In genomic region chr14:33052899-33053400, GRCh38 we compare ENCODE assay signal across 20 cellular contexts.
DNase-seq lines count a peak whose midpoint lies in the region; ATAC-seq and TF ChIP-seq lines count a peak whose summit lies in the region.
"Had no signal": no experiment of that assay in that cellular context is flagged by ENCODE, and none has a peak within 500 bp of the region (broad histone marks: within the 10 kb centered on the region; RNA-seq: fewer than 3 reads in every experiment).

No MANE protein-coding gene starts in this region.

- peak; percentile 78 for DNase-seq in DMS53 (lab: John Stamatoyannopoulos, UW)
- peak; percentile 71 for DNase-seq in NCI-H1436 treated with DMSO at 0.1 percent for 48 hours (lab: John Stamatoyannopoulos, UW)
- DNase-seq in NCI-H2227 treated with DMSO at 0.1 percent for 48 hours (lab: John Stamatoyannopoulos, UW), result peak; percentile 86
- peak; percentile 100 for DNase-seq in SHP77 treated with DMSO at 0.1 percent for 48 hours (lab: John Stamatoyannopoulos, UW)
- no peak for DNase-seq in activated T-helper 2 cell treated with anti-CD3 and anti-CD28 coated beads, Interferon-gamma antibody, Interleukin-2, Interleukin-4, amounts not matched to agents 10 μg/mL and 5 μg/mL and 100 μg/mL, durations not matched to agents 14 hours and 24 hours and 36 hours (ENCODE audit: low spot score)
- DNase-seq in glutamatergic neuron, result no peak
- no peak for DNase-seq in left cardiac atrium
- DNase-seq: activated CD4-positive, alpha-beta T cell treated with anti-CD3 and anti-CD28 coated beads for 36 hours; activated naive CD4-positive, alpha-beta T cell treated with anti-CD3 and anti-CD28 coated beads, Interleukin-2, amount 10 ng/mL, durations not matched to agents 7 days and 5 days; activated T-cell treated with anti-CD3 and anti-CD28 coated beads, Interleukin-2, amount 50 U/mL, for 72 hours; amygdala; colonic mucosa; endodermal cell; kidney; PC-9; psoas muscle; substantia nigra; T-cell had no signal

- no peak overlapping the region for H3K4me3 Mint-ChIP-seq in activated T-helper 2 cell treated with anti-CD3 and anti-CD28 coated beads, Interferon-gamma antibody, Interleukin-2, Interleukin-4, amounts not matched to agents 10 μg/mL and 5 μg/mL and 100 μg/mL, durations not matched to agents 14 hours and 24 hours and 36 hours (ENCODE audit: low read depth)
- no peak overlapping the region for H3K4me3 Mint-ChIP-seq in glutamatergic neuron (ENCODE audit: unreplicated experiment)
- H3K4me3 Mint-ChIP-seq: activated CD4-positive, alpha-beta T cell treated with anti-CD3 and anti-CD28 coated beads for 36 hours; activated naive CD4-positive, alpha-beta T cell treated with anti-CD3 and anti-CD28 coated beads, Interleukin-2, amount 10 ng/mL, durations not matched to agents 7 days and 5 days; activated T-cell treated with anti-CD3 and anti-CD28 coated beads, Interleukin-2, amount 50 U/mL, for 72 hours; endodermal cell; GM23338; T-cell had no signal

- no peaks in the 10 kb centered on the region for H3K27me3 Mint-ChIP-seq in activated T-helper 2 cell treated with anti-CD3 and anti-CD28 coated beads, Interferon-gamma antibody, Interleukin-2, Interleukin-4, amounts not matched to agents 10 μg/mL and 5 μg/mL and 100 μg/mL, durations not matched to agents 14 hours and 24 hours and 36 hours (ENCODE audit: low read depth)
- no peaks in the 10 kb centered on the region for H3K27me3 Mint-ChIP-seq in glutamatergic neuron (ENCODE audit: unreplicated experiment)
- H3K27me3 Mint-ChIP-seq: activated CD4-positive, alpha-beta T cell treated with anti-CD3 and anti-CD28 coated beads for 36 hours; activated naive CD4-positive, alpha-beta T cell treated with anti-CD3 and anti-CD28 coated beads, Interleukin-2, amount 10 ng/mL, durations not matched to agents 7 days and 5 days; T-cell had no signal

- no peak for TF ChIP-seq CTCF in glutamatergic neuron (IDR thresholded peaks at IDR 0.05; ENCODE audit: partially characterized antibody, unreplicated experiment)

- intact Hi-C loops in activated T-helper 2 cell treated with anti-CD3 and anti-CD28 coated beads, Interferon-gamma antibody, Interleukin-2, Interleukin-4, amounts not matched to agents 10 μg/mL and 5 μg/mL and 100 μg/mL, durations not matched to agents 14 hours and 24 hours and 36 hours (cut with micrococcal nuclease), result no loop called here
- intact Hi-C loops in left cardiac atrium (cut with DNase I), result no loop called here

- ATAC-seq in HG03521 (IDR thresholded peaks at IDR 0.05; ENCODE audit: unreplicated experiment), result no peak
- ATAC-seq in left cardiac atrium, result no peak
- ATAC-seq: activated CD4-positive, alpha-beta T cell treated with anti-CD3 and anti-CD28 coated beads for 36 hours; activated T-cell treated with anti-CD3 and anti-CD28 coated beads, Interleukin-2, amount 50 U/mL, for 72 hours; GM23338; psoas muscle; T-cell had no signal

- H3K36me3 Mint-ChIP-seq in activated T-helper 2 cell treated with anti-CD3 and anti-CD28 coated beads, Interferon-gamma antibody, Interleukin-2, Interleukin-4, amounts not matched to agents 10 μg/mL and 5 μg/mL and 100 μg/mL, durations not matched to agents 14 hours and 24 hours and 36 hours (ENCODE audit: low read depth), result no peaks in the 10 kb centered on the region
- H3K36me3 Mint-ChIP-seq in glutamatergic neuron (ENCODE audit: unreplicated experiment), result no peaks in the 10 kb centered on the region
- H3K36me3 Mint-ChIP-seq: activated naive CD4-positive, alpha-beta T cell treated with anti-CD3 and anti-CD28 coated beads, Interleukin-2, amount 10 ng/mL, durations not matched to agents 7 days and 5 days; T-cell had no signal

- H3K27ac Mint-ChIP-seq in activated T-helper 2 cell treated with anti-CD3 and anti-CD28 coated beads, Interferon-gamma antibody, Interleukin-2, Interleukin-4, amounts not matched to agents 10 μg/mL and 5 μg/mL and 100 μg/mL, durations not matched to agents 14 hours and 24 hours and 36 hours, result no peak overlapping the region
- H3K27ac Mint-ChIP-seq in glutamatergic neuron (ENCODE audit: unreplicated experiment), result no peak overlapping the region
- H3K27ac Mint-ChIP-seq: activated CD4-positive, alpha-beta T cell treated with anti-CD3 and anti-CD28 coated beads for 36 hours; activated naive CD4-positive, alpha-beta T cell treated with anti-CD3 and anti-CD28 coated beads, Interleukin-2, amount 10 ng/mL, durations not matched to agents 7 days and 5 days; activated T-cell treated with anti-CD3 and anti-CD28 coated beads, Interleukin-2, amount 50 U/mL, for 72 hours; endodermal cell; GM23338; T-cell had no signal

- peaks cover 3% of the 10 kb centered on the region for H3K9me3 Mint-ChIP-seq in activated T-helper 2 cell treated with anti-CD3 and anti-CD28 coated beads, Interferon-gamma antibody, Interleukin-2, Interleukin-4, amounts not matched to agents 10 μg/mL and 5 μg/mL and 100 μg/mL, durations not matched to agents 14 hours and 24 hours and 36 hours
- H3K9me3 Mint-ChIP-seq in glutamatergic neuron (ENCODE audit: unreplicated experiment), result no peaks in the 10 kb centered on the region
- H3K9me3 Mint-ChIP-seq: endodermal cell, GM23338 had no signal

- no peaks in the 10 kb centered on the region for H3K4me1 Mint-ChIP-seq in activated T-helper 2 cell treated with anti-CD3 and anti-CD28 coated beads, Interferon-gamma antibody, Interleukin-2, Interleukin-4, amounts not matched to agents 10 μg/mL and 5 μg/mL and 100 μg/mL, durations not matched to agents 14 hours and 24 hours and 36 hours (ENCODE audit: low read depth)
- peaks cover 6% of the 10 kb centered on the region for H3K4me1 Mint-ChIP-seq in glutamatergic neuron (ENCODE audit: low read depth, unreplicated experiment)
- H3K4me1 Mint-ChIP-seq: activated CD4-positive, alpha-beta T cell treated with anti-CD3 and anti-CD28 coated beads for 36 hours; activated naive CD4-positive, alpha-beta T cell treated with anti-CD3 and anti-CD28 coated beads, Interleukin-2, amount 10 ng/mL, durations not matched to agents 7 days and 5 days; GM23338; T-cell had no signal

Comparison
In these comparisons a context has a peak if more than half of its experiments do, and no peak if none do; other contexts are left out.
1. DNase-seq: peak in DMS53 (single experiment), NCI-H1436 treated with DMSO at 0.1 percent for 48 hours (single experiment), NCI-H2227 treated with DMSO at 0.1 percent for 48 hours (single experiment) and SHP77 treated with DMSO at 0.1 percent for 48 hours (single experiment); none in activated T-helper 2 cell treated with anti-CD3 and anti-CD28 coated beads, Interferon-gamma antibody, Interleukin-2, Interleukin-4, amounts not matched to agents 10 μg/mL and 5 μg/mL and 100 μg/mL, durations not matched to agents 14 hours and 24 hours and 36 hours (single experiment), glutamatergic neuron (single experiment) and left cardiac atrium (single experiment).